ENCODE assay signal across 17 cellular contexts in the genomic region with DNA sequence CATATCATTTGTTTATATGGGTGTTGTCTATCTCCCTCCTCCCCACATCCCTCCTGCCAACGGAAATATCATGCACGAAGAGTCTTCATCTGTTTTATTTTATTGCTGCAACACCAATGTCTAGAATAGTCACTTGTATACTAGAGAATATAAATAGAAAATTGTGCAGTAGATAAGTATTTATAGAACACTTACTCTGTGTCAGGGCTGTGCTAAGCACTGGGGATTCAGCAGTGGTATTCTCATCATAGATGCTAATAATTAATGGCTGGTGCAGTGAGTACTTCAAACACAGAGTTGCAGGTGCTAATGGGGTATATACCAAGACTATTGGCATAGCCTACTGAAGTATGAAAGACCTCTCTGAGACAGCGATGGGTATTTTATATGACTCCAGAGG.
DNase-seq lines count a peak whose midpoint lies in the region; ATAC-seq, FAIRE-seq and TF ChIP-seq lines count a peak whose summit lies in the region.
"Had no signal": no experiment of that assay in that cellular context is flagged by ENCODE, and none has a peak within 500 bp of the region (broad histone marks: within the 10 kb centered on the region; RNA-seq: fewer than 3 reads in every experiment).

No MANE protein-coding gene starts in this region.

- H4K20me1 ChIP-seq in GM12878 (ENCODE audit: control insufficient read depth, insufficient read depth): no peaks in the 10 kb centered on the region

- no peaks in the 10 kb centered on the region for H3K9me3 ChIP-seq in GM12878 (replicated peaks; ENCODE audit: control insufficient read depth, insufficient read depth, low read length)
- H3K9me3 ChIP-seq: A549, BE2C, Caco-2 had no signal

- ATAC-seq in GM12878 (peak; percentile 66), left cardiac atrium (peak; percentile 92 to 94), HG02759 (IDR thresholded peaks at IDR 0.05; ENCODE audit: unreplicated experiment) (no peak)
- ATAC-seq: A549, HepG2 had no signal

- TF ChIP-seq EP300 in GM12878 (IDR thresholded peaks at IDR 0.05; ENCODE audit: borderline replicate concordance in 1 of 2, control insufficient read depth in 1 of 2, low read depth in 2 of 2, low read length in 2 of 2): no peak

- POLR2A ChIA-PET in GM12878 (lab: Charles Lee): no interaction called here

- BruUV-seq in GM12878 (replicated peaks; lab: Mats Ljungman, UMichigan): no TSS peak

- H3K4me3 ChIP-seq in GM12878: no peak overlapping the region
- H3K4me3 ChIP-seq: A549 had no signal

- WGBS in GM12878 (ENCODE audit: insufficient coverage, insufficient replicate concordance, low lambda C conversion rate, missing lambda C conversion rate): 31% methylated on average over 3 of the region's 3 CpGs

- RAD21 ChIA-PET in GM12878 (lab: Charles Lee; ENCODE audit: unreplicated experiment): interaction anchor here (0.6 kb wide), 1 partner anchor 34 kb away, joined by 3 read pairs; no protein-coding TSS in a partner anchor

- no peak for TF ChIP-seq RAD21 in GM12878 (IDR thresholded peaks at IDR 0.05; ENCODE audit: insufficient read depth, low read depth, low read length)

- no peak overlapping the region for H2AFZ ChIP-seq in GM12878 (ENCODE audit: control insufficient read depth, low read depth, low read length)

- CTCF ChIA-PET in GM12878 (lab: Yijun Ruan, JAX): interaction anchor here (1.5 kb wide), 1 partner anchor 12 kb away, joined by 4 read pairs; no protein-coding TSS in a partner anchor

- no peak overlapping the region for H3K27ac ChIP-seq in GM12878 (ENCODE audit: control insufficient read depth, insufficient read depth)
- H3K27ac ChIP-seq: A549 had no signal

- H3K36me3 ChIP-seq in GM12878 (ENCODE audit: control insufficient read depth in 2 of 2, insufficient read depth in 2 of 2, low read length in 1 of 2): no peaks in the 10 kb centered on the region
- H3K36me3 ChIP-seq: BE2C had no signal

- SMC1A ChIA-PET in GM12878 (lab: Charles Lee; ENCODE audit: uncharacterized antibody, unreplicated experiment): interaction anchor here (0.8 to 2.3 kb wide), 7 partner anchors 8 to 56 kb away, joined by 3 to 15 read pairs (median 4); no protein-coding TSS in a partner anchor

- TF ChIP-seq CTCF in GM12878 (IDR thresholded peaks at IDR 0.05 in 2 of 3, conservative IDR thresholded peaks at IDR 0.05 in 1 of 3; ENCODE audit: control insufficient read depth in 2 of 3, extremely low read depth in 1 of 3, insufficient read depth in 1 of 3, low read depth in 3 of 3, low read length in 3 of 3) (no peak), GM13977 (IDR thresholded peaks at IDR 0.05; ENCODE audit: extremely low read depth, insufficient read depth, missing control alignments) (no peak)

- no peak overlapping the region for H3K9ac ChIP-seq in GM12878 (ENCODE audit: control insufficient read depth, insufficient read depth, low read length)

- no peaks in the 10 kb centered on the region for H3K4me1 ChIP-seq in GM12878 (ENCODE audit: control insufficient read depth, insufficient read depth, low read length)
- H3K4me1 ChIP-seq: A549, Caco-2 had no signal

- TF ChIP-seq POLR2A in GM12878 (IDR thresholded peaks at IDR 0.05; ENCODE audit: low read depth, low read length): no peak

- no peaks in the 10 kb centered on the region for H3K27me3 ChIP-seq in GM12878 (replicated peaks in 1 of 2; ENCODE audit: control insufficient read depth in 2 of 2, insufficient read depth in 2 of 2, low read length in 1 of 2)
- H3K27me3 ChIP-seq: BE2C had no signal

- no peak overlapping the region for H3K4me2 ChIP-seq in GM12878 (ENCODE audit: control insufficient read depth, insufficient read depth)
- H3K4me2 ChIP-seq: A549 had no signal

- H3K79me2 ChIP-seq in GM12878 (ENCODE audit: control insufficient read depth, insufficient read depth, low read length): no peaks in the 10 kb centered on the region

- in situ Hi-C loops in GM12878 (cut with MboI): no loop called here
- in situ Hi-C loops in GM13977 (cut with MboI; ENCODE audit: low pct_unique_long_range_greater_than_20kb, low sequenced_read_pairs, unreplicated experiment): no loop called here

- DNase-seq in GM12878 (ENCODE audit: low read depth, low spot score): no peak
- no peak for DNase-seq in left cardiac atrium
- peak; percentile 34 for DNase-seq in kidney tubule cell (ENCODE audit: low spot score)
- no peak for DNase-seq in GM13977 (ENCODE audit: low spot score)
- no peak for DNase-seq in SKM-1 (lab: John Stamatoyannopoulos, UW; ENCODE audit: unreplicated experiment)
- no peak for DNase-seq in HK-2 (ENCODE audit: unreplicated experiment)
- DNase-seq: BE2C; Caco-2; CD8-positive, alpha-beta memory T cell; DND-41; GDM1; HCEC 1CT; HFFc6 had no signal

- intact Hi-C loops in GM12878 (cut with micrococcal nuclease; ENCODE audit: unreplicated experiment) (no loop called here), left cardiac atrium (cut with DNase I) (no loop called here)

- FAIRE-seq in GM12878 (lab: Jason Lieb, UNC): no peak
- FAIRE-seq: A549, H1, HepG2 had no signal

TF ChIP-seq in GM12878, 131 proteins besides CTCF, POLR2A, EP300 and RAD21 (continues in another document):
- TF ChIP-seq PBX3 (IDR thresholded peaks at IDR 0.05; ENCODE audit: insufficient replicate concordance, low read depth, low read length): no peak
- TF ChIP-seq MTA2 (IDR thresholded peaks at IDR 0.05; ENCODE audit: low read depth): no peak
- TF ChIP-seq, protein P1, sequence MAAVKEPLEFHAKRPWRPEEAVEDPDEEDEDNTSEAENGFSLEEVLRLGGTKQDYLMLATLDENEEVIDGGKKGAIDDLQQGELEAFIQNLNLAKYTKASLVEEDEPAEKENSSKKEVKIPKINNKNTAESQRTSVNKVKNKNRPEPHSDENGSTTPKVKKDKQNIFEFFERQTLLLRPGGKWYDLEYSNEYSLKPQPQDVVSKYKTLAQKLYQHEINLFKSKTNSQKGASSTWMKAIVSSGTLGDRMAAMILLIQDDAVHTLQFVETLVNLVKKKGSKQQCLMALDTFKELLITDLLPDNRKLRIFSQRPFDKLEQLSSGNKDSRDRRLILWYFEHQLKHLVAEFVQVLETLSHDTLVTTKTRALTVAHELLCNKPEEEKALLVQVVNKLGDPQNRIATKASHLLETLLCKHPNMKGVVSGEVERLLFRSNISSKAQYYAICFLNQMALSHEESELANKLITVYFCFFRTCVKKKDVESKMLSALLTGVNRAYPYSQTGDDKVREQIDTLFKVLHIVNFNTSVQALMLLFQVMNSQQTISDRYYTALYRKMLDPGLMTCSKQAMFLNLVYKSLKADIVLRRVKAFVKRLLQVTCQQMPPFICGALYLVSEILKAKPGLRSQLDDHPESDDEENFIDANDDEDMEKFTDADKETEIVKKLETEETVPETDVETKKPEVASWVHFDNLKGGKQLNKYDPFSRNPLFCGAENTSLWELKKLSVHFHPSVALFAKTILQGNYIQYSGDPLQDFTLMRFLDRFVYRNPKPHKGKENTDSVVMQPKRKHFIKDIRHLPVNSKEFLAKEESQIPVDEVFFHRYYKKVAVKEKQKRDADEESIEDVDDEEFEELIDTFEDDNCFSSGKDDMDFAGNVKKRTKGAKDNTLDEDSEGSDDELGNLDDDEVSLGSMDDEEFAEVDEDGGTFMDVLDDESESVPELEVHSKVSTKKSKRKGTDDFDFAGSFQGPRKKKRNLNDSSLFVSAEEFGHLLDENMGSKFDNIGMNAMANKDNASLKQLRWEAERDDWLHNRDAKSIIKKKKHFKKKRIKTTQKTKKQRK (IDR thresholded peaks at IDR 0.05; ENCODE audit: low read depth, low read length): no peak
- TF ChIP-seq, protein P2, sequence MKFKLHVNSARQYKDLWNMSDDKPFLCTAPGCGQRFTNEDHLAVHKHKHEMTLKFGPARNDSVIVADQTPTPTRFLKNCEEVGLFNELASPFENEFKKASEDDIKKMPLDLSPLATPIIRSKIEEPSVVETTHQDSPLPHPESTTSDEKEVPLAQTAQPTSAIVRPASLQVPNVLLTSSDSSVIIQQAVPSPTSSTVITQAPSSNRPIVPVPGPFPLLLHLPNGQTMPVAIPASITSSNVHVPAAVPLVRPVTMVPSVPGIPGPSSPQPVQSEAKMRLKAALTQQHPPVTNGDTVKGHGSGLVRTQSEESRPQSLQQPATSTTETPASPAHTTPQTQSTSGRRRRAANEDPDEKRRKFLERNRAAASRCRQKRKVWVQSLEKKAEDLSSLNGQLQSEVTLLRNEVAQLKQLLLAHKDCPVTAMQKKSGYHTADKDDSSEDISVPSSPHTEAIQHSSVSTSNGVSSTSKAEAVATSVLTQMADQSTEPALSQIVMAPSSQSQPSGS (IDR thresholded peaks at IDR 0.05; ENCODE audit: low read length): no peak
- TF ChIP-seq ZBED1 (IDR thresholded peaks at IDR 0.05; ENCODE audit: borderline replicate concordance): no peak
- TF ChIP-seq MYB (IDR thresholded peaks at IDR 0.05; ENCODE audit: borderline replicate concordance, low read depth, low read length): no peak
- no peak for TF ChIP-seq POLR2AphosphoS5 (IDR thresholded peaks at IDR 0.05; ENCODE audit: low read length)
